ENCODE assay signal across 19 cellular contexts in the genomic region with DNA sequence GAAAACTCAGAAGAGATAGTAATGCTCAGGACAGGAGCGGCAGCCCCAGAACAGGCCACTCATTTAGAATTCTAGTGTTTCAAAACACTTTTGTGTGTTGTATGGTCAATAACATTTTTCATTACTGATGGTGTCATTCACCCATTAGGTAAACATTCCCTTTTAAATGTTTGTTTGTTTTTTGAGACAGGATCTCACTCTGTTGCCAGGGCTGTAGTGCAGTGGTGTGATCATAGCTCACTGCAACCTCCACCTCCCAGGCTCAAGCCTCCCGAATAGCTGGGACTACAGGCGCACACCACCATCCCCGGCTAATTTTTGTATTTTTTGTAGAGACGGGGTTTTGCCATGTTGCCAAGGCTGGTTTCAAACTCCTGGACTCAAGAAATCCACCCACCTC.
DNase-seq lines count a peak whose midpoint lies in the region; ATAC-seq, FAIRE-seq and TF ChIP-seq lines count a peak whose summit lies in the region.
"Had no signal": no experiment of that assay in that cellular context is flagged by ENCODE, and none has a peak within 500 bp of the region (broad histone marks: within the 10 kb centered on the region; RNA-seq: fewer than 3 reads in every experiment).

No MANE protein-coding gene starts in this region.

- FAIRE-seq in HepG2 (lab: Jason Lieb, UNC): no peak
- FAIRE-seq: A204.1, D721Med, GM12878 had no signal

- H3K4me3 ChIP-seq in HCT116 (replicated peaks in 1 of 2; ENCODE audit: low read depth in 1 of 2, low read length in 2 of 2) (no peak overlapping the region), HepG2 (replicated peaks in 1 of 3; ENCODE audit: insufficient read depth in 1 of 3, low read depth in 2 of 3, low read length in 3 of 3) (no peak overlapping the region), left ventricle myocardium inferior (no peak overlapping the region)
- H3K4me3 ChIP-seq: GM12878 had no signal

- no peak overlapping the region for H3K4me2 ChIP-seq in HCT116 (ENCODE audit: low read length)
- H3K4me2 ChIP-seq in HepG2 (ENCODE audit: low read depth, low read length): no peak overlapping the region

- H3K79me2 ChIP-seq in HCT116 (ENCODE audit: insufficient read depth, low read length) (peaks cover 5% of the 10 kb centered on the region; the same call in 1 of the 2 replicates), HepG2 (ENCODE audit: insufficient read depth, low read length) (no peaks in the 10 kb centered on the region)

- TF ChIP-seq EP300 in HepG2 (IDR thresholded peaks at IDR 0.05; ENCODE audit: low read depth in 2 of 2, low read length in 2 of 2) (no peak), HepG2 (CRISPR knock-in tag; IDR thresholded peaks at IDR 0.05; ENCODE audit: borderline replicate concordance) (no peak)

- H3K9me2 ChIP-seq in HCT116 (ENCODE audit: insufficient read depth): no peaks in the 10 kb centered on the region

- H3K4me1 ChIP-seq in HCT116 (ENCODE audit: control insufficient read depth in 1 of 2, insufficient read depth in 2 of 2, low read length in 2 of 2) (peaks cover 40 to 53% of the 10 kb centered on the region in 2 experiments), HepG2 (ENCODE audit: insufficient read depth, low read length) (peaks cover 22% of the 10 kb centered on the region), left ventricle myocardium inferior (peaks cover 12% of the 10 kb centered on the region)
- H3K4me1 ChIP-seq: BE2C had no signal

- H3K27me3 ChIP-seq in HCT116 (ENCODE audit: insufficient read depth, low read length): no peaks in the 10 kb centered on the region
- H3K27me3 ChIP-seq in HepG2 (ENCODE audit: control insufficient read depth in 1 of 2, insufficient read depth in 2 of 2, low read length in 2 of 2): no peaks in the 10 kb centered on the region
- no peaks in the 10 kb centered on the region for H3K27me3 ChIP-seq in left ventricle myocardium inferior (ENCODE audit: low read depth)

- DNase-seq in HCT116 (ENCODE audit: low read depth, low spot score) (no peak), RWPE1 (ENCODE audit: low spot score) (no peak), HepG2 (ENCODE audit: low spot score) (no peak), left ventricle myocardium inferior (no peak)
- no peak for DNase-seq in activated CD4-positive, CD25-positive, alpha-beta regulatory T cell treated with anti-CD3 and anti-CD28 coated beads, Interleukin-2, amount 50 U/mL, for 72 hours
- DNase-seq: ACHN; BE2C; C1 segment of cervical spinal cord; CD4-positive, CD25-positive, alpha-beta regulatory T cell; CD8-positive, alpha-beta memory T cell; COR-L47; DMS79 treated with DMSO at 0.1 percent for 48 hours; GF-D8; GOT3; H9 had no signal

- intact Hi-C loops in HCT116 (cut with micrococcal nuclease) (no loop called here), HepG2 (cut with micrococcal nuclease; ENCODE audit: unreplicated experiment) (no loop called here), left ventricle myocardium inferior (cut with micrococcal nuclease) (no loop called here)

- TF ChIP-seq RAD21 in HCT116 (IDR thresholded peaks at IDR 0.05; ENCODE audit: low read depth) (no peak), HepG2 (CRISPR knock-in tag; IDR thresholded peaks at IDR 0.05) (no peak)

- 86% methylated on average over 5 of the region's 5 CpGs for WGBS in HepG2 (ENCODE audit: low lambda C conversion rate)

- CTCF ChIA-PET in HCT116 (lab: Charles Lee) (no interaction called here), RWPE1 (lab: Yijun Ruan, JAX) (no interaction called here), HepG2 (lab: Yijun Ruan, JAX; ENCODE audit: low intra/inter-chr PET ratio, low total read pairs) (no interaction called here)

- TF ChIP-seq POLR2A in HCT116 (IDR thresholded peaks at IDR 0.05; ENCODE audit: borderline replicate concordance, extremely low read depth, insufficient read depth, insufficient read length) (no peak), HepG2 (IDR thresholded peaks at IDR 0.05; ENCODE audit: insufficient read depth in 1 of 2, low read depth in 2 of 2, low read length in 2 of 2) (no peak)

- H3K9me3 ChIP-seq in HCT116 (ENCODE audit: control insufficient read depth in 1 of 2, insufficient read depth in 1 of 2, low read depth in 1 of 2, low read length in 2 of 2) (no peaks in the 10 kb centered on the region), HepG2 (ENCODE audit: low read length) (no peaks in the 10 kb centered on the region), left ventricle myocardium inferior (replicated peaks) (no peaks in the 10 kb centered on the region)
- H3K9me3 ChIP-seq: BE2C had no signal

- H3K27ac ChIP-seq in HCT116 (ENCODE audit: low read depth, low read length): peak overlapping the region; percentile 10; the same call in 1 of the 2 replicates
- peak overlapping the region; percentile 35; the same call in 1 of the 2 replicates for H3K27ac ChIP-seq in RWPE1
- no peak overlapping the region for H3K27ac ChIP-seq in HepG2 (ENCODE audit: extremely low read length, insufficient read depth, low read length)
- no peak overlapping the region for H3K27ac ChIP-seq in left ventricle myocardium inferior (replicated peaks)

- in situ Hi-C loops in HepG2 (cut with HindIII; ENCODE audit: extremely low pct_ligation_motif_present, low pct_unique_long_range_greater_than_20kb): no loop called here

- POLR2A ChIA-PET in HCT116 (lab: Charles Lee): no interaction called here
- POLR2A ChIA-PET in RWPE1 (lab: Yijun Ruan, JAX; ENCODE audit: low non-redundant PET): no interaction called here
- POLR2A ChIA-PET in HepG2 (lab: Yijun Ruan, JAX): no interaction called here

- H4K20me1 ChIP-seq in HCT116 (ENCODE audit: insufficient read depth) (no peaks in the 10 kb centered on the region), HepG2 (ENCODE audit: insufficient read depth, low read length) (no peaks in the 10 kb centered on the region)

- BruUV-seq in HCT116 (replicated peaks; lab: Mats Ljungman, UMichigan) (no TSS peak), HepG2 (replicated peaks; lab: Mats Ljungman, UMichigan) (no TSS peak)

- TF ChIP-seq CTCF in HCT116 (IDR thresholded peaks at IDR 0.05 in 2 of 3, conservative IDR thresholded peaks at IDR 0.05 in 1 of 3; ENCODE audit: borderline replicate concordance in 1 of 3, insufficient read depth in 1 of 3, low read depth in 2 of 3, low read length in 2 of 3): no peak
- TF ChIP-seq CTCF in RWPE1 (conservative IDR thresholded peaks at IDR 0.05; ENCODE audit: low read depth): no peak
- no peak for TF ChIP-seq CTCF in HepG2 (CRISPR knock-in tag; IDR thresholded peaks at IDR 0.05)
- TF ChIP-seq CTCF in left ventricle myocardium inferior (IDR thresholded peaks at IDR 0.05; ENCODE audit: borderline replicate concordance): no peak

- ATAC-seq in HCT116 (no peak), HepG2 (peak; percentile 48; the same call in 2 of the 3 replicates), HG03097 (IDR thresholded peaks at IDR 0.05; ENCODE audit: low FRiP score, unreplicated experiment) (no peak)
- ATAC-seq: GM12878 had no signal

- no peak overlapping the region for H3K9ac ChIP-seq in HCT116 (ENCODE audit: low read length)
- no peak overlapping the region for H3K9ac ChIP-seq in HepG2 (ENCODE audit: insufficient read depth, low read depth, low read length)

- RAD21 ChIA-PET in HCT116 (lab: Charles Lee; ENCODE audit: low non-redundant PET in 1 of 2, low total read pairs in 2 of 2, uncharacterized antibody in 2 of 2, unreplicated experiment in 2 of 2): no interaction called here

- H3K36me3 ChIP-seq in HCT116 (ENCODE audit: control insufficient read depth in 1 of 2, insufficient read depth in 2 of 2, low read length in 2 of 2) (peaks cover 20 to 50% of the 10 kb centered on the region in 2 experiments), HepG2 (replicated peaks in 1 of 2; ENCODE audit: control insufficient read depth in 1 of 2, insufficient read depth in 2 of 2, low read length in 2 of 2) (peaks cover 0 to 15% of the 10 kb centered on the region in 2 experiments; a peak in 4 of 5 replicates), left ventricle myocardium inferior (peaks cover 5% of the 10 kb centered on the region)
- H3K36me3 ChIP-seq: BE2C had no signal

- no peak overlapping the region for H2AFZ ChIP-seq in HCT116 (ENCODE audit: low read depth, low read length, poor library complexity, severe bottlenecking)
- no peak overlapping the region for H2AFZ ChIP-seq in HepG2 (ENCODE audit: low read length)

TF ChIP-seq in HCT116, 20 proteins besides CTCF, POLR2A, EP300 and RAD21 (continues in another document):
- TF ChIP-seq TCF7L2 (IDR thresholded peaks at IDR 0.05; ENCODE audit: borderline replicate concordance, extremely low read depth, insufficient read depth, insufficient read length) (no peak), ELF1 (IDR thresholded peaks at IDR 0.05; ENCODE audit: borderline replicate concordance, low read depth) (no peak), EZH2 (IDR thresholded peaks at IDR 0.05) (no peak), POLR2AphosphoS5 (IDR thresholded peaks at IDR 0.05; ENCODE audit: low read depth, low read length) (no peak)

TF ChIP-seq in HepG2, 621 proteins besides CTCF, POLR2A, EP300 and RAD21 (continues in another document):
- TF ChIP-seq SPEN (CRISPR knock-in tag; IDR thresholded peaks at IDR 0.05; ENCODE audit: low read depth) (no peak), IRX3 (CRISPR knock-in tag; IDR thresholded peaks at IDR 0.05; ENCODE audit: borderline replicate concordance, low read depth) (no peak)
- TF ChIP-seq, protein P1, sequence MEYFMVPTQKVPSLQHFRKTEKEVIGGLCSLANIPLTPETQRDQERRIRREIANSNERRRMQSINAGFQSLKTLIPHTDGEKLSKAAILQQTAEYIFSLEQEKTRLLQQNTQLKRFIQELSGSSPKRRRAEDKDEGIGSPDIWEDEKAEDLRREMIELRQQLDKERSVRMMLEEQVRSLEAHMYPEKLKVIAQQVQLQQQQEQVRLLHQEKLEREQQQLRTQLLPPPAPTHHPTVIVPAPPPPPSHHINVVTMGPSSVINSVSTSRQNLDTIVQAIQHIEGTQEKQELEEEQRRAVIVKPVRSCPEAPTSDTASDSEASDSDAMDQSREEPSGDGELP (IDR thresholded peaks at IDR 0.05; ENCODE audit: borderline replicate concordance, low read depth): no peak
- TF ChIP-seq, protein P2, sequence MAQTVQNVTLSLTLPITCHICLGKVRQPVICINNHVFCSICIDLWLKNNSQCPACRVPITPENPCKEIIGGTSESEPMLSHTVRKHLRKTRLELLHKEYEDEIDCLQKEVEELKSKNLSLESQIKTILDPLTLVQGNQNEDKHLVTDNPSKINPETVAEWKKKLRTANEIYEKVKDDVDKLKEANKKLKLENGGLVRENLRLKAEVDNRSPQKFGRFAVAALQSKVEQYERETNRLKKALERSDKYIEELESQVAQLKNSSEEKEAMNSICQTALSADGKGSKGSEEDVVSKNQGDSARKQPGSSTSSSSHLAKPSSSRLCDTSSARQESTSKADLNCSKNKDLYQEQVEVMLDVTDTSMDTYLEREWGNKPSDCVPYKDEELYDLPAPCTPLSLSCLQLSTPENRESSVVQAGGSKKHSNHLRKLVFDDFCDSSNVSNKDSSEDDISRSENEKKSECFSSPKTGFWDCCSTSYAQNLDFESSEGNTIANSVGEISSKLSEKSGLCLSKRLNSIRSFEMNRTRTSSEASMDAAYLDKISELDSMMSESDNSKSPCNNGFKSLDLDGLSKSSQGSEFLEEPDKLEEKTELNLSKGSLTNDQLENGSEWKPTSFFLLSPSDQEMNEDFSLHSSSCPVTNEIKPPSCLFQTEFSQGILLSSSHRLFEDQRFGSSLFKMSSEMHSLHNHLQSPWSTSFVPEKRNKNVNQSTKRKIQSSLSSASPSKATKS (CRISPR knock-in tag; IDR thresholded peaks at IDR 0.05): no peak

Comparison
In these comparisons a context has a peak if more than half of its experiments do, and no peak if none do; other contexts are left out.
1. H3K27ac ChIP-seq: peak in HCT116 (single experiment) and RWPE1 (single experiment); none in HepG2 (single experiment) and left ventricle myocardium inferior (single experiment).